In the genomic region with DNA sequence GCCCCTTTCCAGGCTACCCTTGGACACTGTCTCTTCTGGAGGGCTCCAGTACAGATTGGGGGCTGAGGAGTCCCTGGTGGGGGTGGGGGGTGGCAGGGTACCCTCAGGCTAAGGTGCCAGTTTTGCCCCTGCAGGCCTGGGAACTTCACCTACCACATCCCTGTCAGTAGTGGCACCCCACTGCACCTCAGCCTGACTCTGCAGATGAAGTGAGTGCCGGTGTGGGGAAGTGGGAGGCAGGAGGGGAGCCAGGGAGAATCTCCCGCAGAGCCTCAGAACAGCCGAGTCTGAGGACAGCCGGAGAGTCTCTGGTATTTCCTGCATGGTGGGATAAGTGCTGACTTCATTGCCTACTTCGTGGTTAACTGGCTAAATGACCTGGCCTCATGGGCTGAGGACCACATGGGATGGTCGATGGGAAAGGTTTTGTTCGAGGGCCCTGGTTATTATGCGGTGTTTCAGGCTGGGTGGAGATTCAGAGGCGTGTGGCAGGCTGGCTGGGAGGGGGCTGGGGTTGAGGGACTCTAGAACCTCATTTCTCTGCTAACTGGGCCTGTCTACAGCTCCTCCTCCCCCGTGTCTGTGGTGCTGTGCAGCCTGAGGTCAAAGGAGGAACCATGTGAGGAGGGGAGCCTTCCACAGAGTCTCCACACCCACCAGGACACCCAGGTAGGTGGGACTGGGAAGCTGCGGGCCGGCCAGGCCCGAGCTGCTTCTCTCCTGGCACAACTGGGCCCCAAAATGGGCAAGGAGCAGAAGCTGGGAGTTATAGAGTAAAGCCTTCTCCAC, we compare ENCODE assay signal across 19 cellular contexts. TPM values are rescaled to one million over a fixed set of nuclear protein-coding genes. Genes with fewer than 3 reads are reported as not detected.
DNase-seq lines count a peak whose midpoint lies in the region; ATAC-seq and TF ChIP-seq lines count a peak whose summit lies in the region.
"Had no signal": no experiment of that assay in that cellular context is flagged by ENCODE, and none has a peak within 500 bp of the region (broad histone marks: within the 10 kb centered on the region; RNA-seq: fewer than 3 reads in every experiment).

No MANE protein-coding gene starts in this region.

- peaks cover 20% of the 10 kb centered on the region for H3K4me1 Mint-ChIP-seq in chondrocyte (ENCODE audit: low read depth)
- H3K4me1 Mint-ChIP-seq in nephron progenitor cell, result peaks cover 44% of the 10 kb centered on the region
- H3K4me1 Mint-ChIP-seq in activated CD4-positive, alpha-beta memory T cell treated with anti-CD3 and anti-CD28 coated beads for 36 hours (ENCODE audit: low read depth), result peaks cover 3% of the 10 kb centered on the region
- H3K4me1 Mint-ChIP-seq: activated CD8-positive, alpha-beta memory T cell treated with anti-CD3 and anti-CD28 coated beads, Interleukin-2, amount 10 ng/mL, durations not matched to agents 7 days and 5 days had no signal

- CTCF ChIA-PET in activated CD4-positive, alpha-beta memory T cell treated with anti-CD3 and anti-CD28 coated beads for 36 hours (lab: Charles Lee), result no interaction called here

- no peak overlapping the region for H3K27ac ChIP-seq in gastroesophageal sphincter
- H3K27ac ChIP-seq: tibial artery had no signal

- no peak for ATAC-seq in gastroesophageal sphincter
- ATAC-seq: activated CD8-positive, alpha-beta memory T cell treated with anti-CD3 and anti-CD28 coated beads, Interleukin-2, amount 10 ng/mL, durations not matched to agents 7 days and 5 days; GM23338 had no signal

- TF ChIP-seq EP300 in gastroesophageal sphincter (IDR thresholded peaks at IDR 0.05), result no peak

- WGBS in gastroesophageal sphincter (ENCODE audit: low coverage in 1 of 2), 2 donors, result 63 to 86% methylated on average over 4 to 8 of the region's 13 CpGs

- H3K36me3 ChIP-seq in gastroesophageal sphincter, result peaks cover 0 to 83% of the 10 kb centered on the region in 2 donors

- H3K27me3 Mint-ChIP-seq in chondrocyte (ENCODE audit: low read depth) (no peaks in the 10 kb centered on the region), nephron progenitor cell (ENCODE audit: low read depth, poor library complexity) (no peaks in the 10 kb centered on the region)
- H3K27me3 Mint-ChIP-seq in activated CD4-positive, alpha-beta memory T cell treated with anti-CD3 and anti-CD28 coated beads for 36 hours, result no peaks in the 10 kb centered on the region
- H3K27me3 Mint-ChIP-seq: activated B cell treated with CpG ODN at 0.5 μM for 24 hours; activated CD8-positive, alpha-beta memory T cell treated with anti-CD3 and anti-CD28 coated beads, Interleukin-2, amount 10 ng/mL, durations not matched to agents 7 days and 5 days had no signal

- no peaks in the 10 kb centered on the region for H3K27me3 ChIP-seq in gastroesophageal sphincter
- H3K27me3 ChIP-seq: tibial artery had no signal

- TF ChIP-seq POLR2A in gastroesophageal sphincter (IDR thresholded peaks at IDR 0.05), result no peak

- DNase-seq in AG10803 (ENCODE audit: low read depth) (peak; percentile 31), HuH-7.5 (ENCODE audit: low spot score) (peak; percentile 32), chondrocyte (ENCODE audit: low spot score) (no peak), nephron progenitor cell (no peak), NCI-H345 treated with DMSO at 0.1 percent for 48 hours (lab: John Stamatoyannopoulos, UW; ENCODE audit: unreplicated experiment) (no peak)
- DNase-seq in stimulated activated CD4-positive, alpha-beta T cell treated with anti-CD3 and anti-CD28 coated beads, Interleukin-15, amount 100 ng/mL, for 24 hours, result no peak
- DNase-seq in activated CD4-positive, alpha-beta memory T cell treated with anti-CD3 and anti-CD28 coated beads for 36 hours, result no peak
- DNase-seq: activated B cell treated with CpG ODN at 0.5 μM for 24 hours; activated CD8-positive, alpha-beta memory T cell treated with anti-CD3 and anti-CD28 coated beads, Interleukin-2, amount 10 ng/mL, durations not matched to agents 7 days and 5 days; activated naive CD4-positive, alpha-beta T cell treated with anti-CD3 and anti-CD28 coated beads for 36 hours; cerebellar nuclear complex; COR-L47; MV-4-11; NCI-H774; stimulated activated CD4-positive, alpha-beta T cell treated with anti-CD3 and anti-CD28 coated beads, Interleukin-2, amount 100 ng/mL, for 48 hours; stimulated activated CD8-positive, alpha-beta memory T cell treated with anti-CD3 and anti-CD28 coated beads, Interleukin-4, amount 100 ng/mL, for 48 hours; tibial artery had no signal

- no peaks in the 10 kb centered on the region for H3K9me3 ChIP-seq in gastroesophageal sphincter
- H3K9me3 ChIP-seq: tibial artery had no signal

- intact Hi-C loops in activated CD4-positive, alpha-beta memory T cell treated with anti-CD3 and anti-CD28 coated beads for 36 hours (cut with micrococcal nuclease), result no loop called here

- H3K4me3 Mint-ChIP-seq in chondrocyte (ENCODE audit: unreplicated experiment), result no peak overlapping the region
- H3K4me3 Mint-ChIP-seq in nephron progenitor cell, result no peak overlapping the region
- H3K4me3 Mint-ChIP-seq in activated CD4-positive, alpha-beta memory T cell treated with anti-CD3 and anti-CD28 coated beads for 36 hours, result no peak overlapping the region
- H3K4me3 Mint-ChIP-seq: activated B cell treated with CpG ODN at 0.5 μM for 24 hours; activated CD8-positive, alpha-beta memory T cell treated with anti-CD3 and anti-CD28 coated beads, Interleukin-2, amount 10 ng/mL, durations not matched to agents 7 days and 5 days; activated naive CD4-positive, alpha-beta T cell treated with anti-CD3 and anti-CD28 coated beads for 36 hours; GM23338 had no signal

- no peak for TF ChIP-seq CTCF in AG10803 (conservative IDR thresholded peaks at IDR 0.05; ENCODE audit: low read length)
- TF ChIP-seq CTCF in chondrocyte (IDR thresholded peaks at IDR 0.05), result no peak
- TF ChIP-seq CTCF in nephron progenitor cell (IDR thresholded peaks at IDR 0.05), result no peak
- no peak for TF ChIP-seq CTCF in gastroesophageal sphincter (IDR thresholded peaks at IDR 0.05)

- H3K9me3 Mint-ChIP-seq in chondrocyte (ENCODE audit: low read depth), result no peaks in the 10 kb centered on the region
- H3K9me3 Mint-ChIP-seq in nephron progenitor cell, result no peaks in the 10 kb centered on the region
- no peaks in the 10 kb centered on the region for H3K9me3 Mint-ChIP-seq in activated CD4-positive, alpha-beta memory T cell treated with anti-CD3 and anti-CD28 coated beads for 36 hours
- H3K9me3 Mint-ChIP-seq: activated B cell treated with CpG ODN at 0.5 μM for 24 hours; activated naive CD4-positive, alpha-beta T cell treated with anti-CD3 and anti-CD28 coated beads for 36 hours; GM23338 had no signal

- POLR2A ChIA-PET in activated CD4-positive, alpha-beta memory T cell treated with anti-CD3 and anti-CD28 coated beads for 36 hours (lab: Charles Lee), result interaction anchor here (0.6 kb wide), 1 partner anchor 643 kb away, joined by 3 read pairs; no protein-coding TSS in a partner anchor

- H3K4me3 ChIP-seq in AG10803 (ENCODE audit: low read length), result no peak overlapping the region
- H3K4me3 ChIP-seq in gastroesophageal sphincter, result no peak overlapping the region
- H3K4me3 ChIP-seq: GM23338, tibial artery had no signal

- H3K4me1 ChIP-seq in gastroesophageal sphincter, result no peaks in the 10 kb centered on the region
- H3K4me1 ChIP-seq: tibial artery had no signal

- peaks cover 8% of the 10 kb centered on the region for H3K36me3 Mint-ChIP-seq in chondrocyte (ENCODE audit: low read depth)
- H3K36me3 Mint-ChIP-seq in nephron progenitor cell (ENCODE audit: low read depth), result peaks cover 32% of the 10 kb centered on the region
- H3K36me3 Mint-ChIP-seq in activated CD4-positive, alpha-beta memory T cell treated with anti-CD3 and anti-CD28 coated beads for 36 hours, result peaks cover 22% of the 10 kb centered on the region
- H3K36me3 Mint-ChIP-seq: activated CD8-positive, alpha-beta memory T cell treated with anti-CD3 and anti-CD28 coated beads, Interleukin-2, amount 10 ng/mL, durations not matched to agents 7 days and 5 days had no signal

- H3K27ac Mint-ChIP-seq in chondrocyte (ENCODE audit: unreplicated experiment) (peak overlapping the region; percentile 72), nephron progenitor cell (peak overlapping the region; percentile 85)
- H3K27ac Mint-ChIP-seq in activated CD4-positive, alpha-beta memory T cell treated with anti-CD3 and anti-CD28 coated beads for 36 hours, result no peak overlapping the region
- H3K27ac Mint-ChIP-seq: activated B cell treated with CpG ODN at 0.5 μM for 24 hours; activated naive CD4-positive, alpha-beta T cell treated with anti-CD3 and anti-CD28 coated beads for 36 hours; GM23338 had no signal

RNA-seq across cellular contexts. Expression of a gene that starts 8.5 kb away (rescaled TPM):
- total RNA-seq in chondrocyte (103 to 133 TPM (median 106 TPM) in 3 replicates), gastroesophageal sphincter (10 to 100 TPM; 31.4 to 36.7 (median 33.3) TPM)
- 100 to 1,000 TPM; 191 to 192 TPM for total RNA-seq in activated CD4-positive, alpha-beta memory T cell treated with anti-CD3 and anti-CD28 coated beads for 36 hours

RNA-seq across cellular contexts. Expression of a gene that starts 8.8 kb away (rescaled TPM):
- total RNA-seq in chondrocyte (12.6 to 27.1 TPM (median 13.2 TPM) in 3 replicates), gastroesophageal sphincter (10 to 100 TPM in 1 of 4 donors, 1 to 10 TPM in 3; 7.1 to 14.2 (median 8.1) TPM)
- total RNA-seq in activated CD4-positive, alpha-beta memory T cell treated with anti-CD3 and anti-CD28 coated beads for 36 hours, result 100 to 1,000 TPM; 108 to 111 TPM

RNA-seq across cellular contexts. Expression of a gene that starts 31.5 kb away (rescaled TPM):
- total RNA-seq in chondrocyte, result 1.6 to 1.7 TPM in 2 of 3 replicates, not detected in the other
- 1 to 10 TPM; 1.2 to 1.4 TPM for total RNA-seq in activated CD4-positive, alpha-beta memory T cell treated with anti-CD3 and anti-CD28 coated beads for 36 hours
- total RNA-seq in gastroesophageal sphincter, result under 1 TPM; 0.10 to 0.78 (median 0.19) TPM

RNA-seq across cellular contexts. Expression of a gene that starts 32.9 kb away (rescaled TPM):
- total RNA-seq in chondrocyte (72.6 to 95.5 TPM (median 74.6 TPM) in 3 replicates), gastroesophageal sphincter (10 to 100 TPM; 20.8 to 37.4 (median 32.0) TPM)
- total RNA-seq in activated CD4-positive, alpha-beta memory T cell treated with anti-CD3 and anti-CD28 coated beads for 36 hours, result 10 to 100 TPM; 24.9 to 26.5 TPM

RNA-seq across cellular contexts. Expression of a gene that starts 44.2 kb away (rescaled TPM):
- total RNA-seq in chondrocyte (202 to 315 TPM (median 297 TPM) in 3 replicates), gastroesophageal sphincter (10 to 100 TPM; 17.6 to 40.0 (median 33.4) TPM)
- total RNA-seq in activated CD4-positive, alpha-beta memory T cell treated with anti-CD3 and anti-CD28 coated beads for 36 hours, result 10 to 100 TPM; 58.2 to 60.8 TPM

Comparison
In these comparisons a context has a peak if more than half of its experiments do, and no peak if none do; other contexts are left out.
1. DNase-seq: peak in AG10803 (single experiment) and HuH-7.5 (single experiment); none in chondrocyte (single experiment), nephron progenitor cell (single experiment), stimulated activated CD4-positive, alpha-beta T cell treated with anti-CD3 and anti-CD28 coated beads, Interleukin-15, amount 100 ng/mL, for 24 hours (single experiment), activated CD4-positive, alpha-beta memory T cell treated with anti-CD3 and anti-CD28 coated beads for 36 hours (single experiment) and NCI-H345 treated with DMSO at 0.1 percent for 48 hours (single experiment).